ENCODE assay signal across 1 cellular context in the genomic region with DNA sequence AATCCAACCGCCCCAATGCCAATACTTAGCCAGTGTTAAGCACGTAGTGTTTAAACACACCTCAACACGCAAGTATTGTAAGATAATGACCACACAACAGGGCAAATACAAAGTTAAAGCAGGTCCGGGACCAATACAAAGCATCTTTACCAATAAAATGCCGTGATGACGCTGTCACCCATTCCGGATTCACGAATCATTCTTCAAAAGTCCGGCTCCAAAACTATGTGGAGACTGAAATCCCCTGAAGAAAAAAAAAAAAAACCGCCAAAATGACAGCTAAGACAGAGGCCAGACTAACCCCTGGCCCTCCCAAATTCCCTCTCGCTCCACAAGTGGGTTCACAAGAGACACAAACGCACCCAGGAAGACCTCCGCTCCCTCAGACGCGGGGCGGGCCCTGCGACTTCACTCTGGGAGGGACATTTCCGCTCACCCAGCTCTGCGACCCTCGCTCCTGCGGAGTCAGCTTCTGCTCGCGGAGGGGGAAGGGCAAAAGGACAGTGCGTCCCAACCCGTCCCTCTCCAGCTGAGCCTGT.
A peak's percentile ranks its signal among the peaks of the same experiment; 100 is the strongest.
TF ChIP-seq lines count a peak whose summit lies in the region.

No MANE protein-coding gene starts in this region.

TF ChIP-seq in GM12878, 131 proteins besides CTCF, POLR2A, EP300 and RAD21:
- peak; percentile 38; the same call in 1 of the 3 replicates for TF ChIP-seq POU2F2 (IDR thresholded peaks at IDR 0.05; ENCODE audit: borderline replicate concordance, low read depth, low read length)
- peak; percentile 23 for TF ChIP-seq SMAD1 (IDR thresholded peaks at IDR 0.05; ENCODE audit: low read depth, partially characterized antibody)
- TF ChIP-seq SMC3 (IDR thresholded peaks at IDR 0.05; ENCODE audit: borderline replicate concordance, low read length) = 0 out of 2 replicates have a peak, but pooled peaks have one; percentile 4
- TF ChIP-seq ZSCAN29 (IDR thresholded peaks at IDR 0.05) = 0 out of 2 replicates have a peak, but pooled peaks have one; percentile 23
- no peak for TF ChIP-seq HCFC1 (IDR thresholded peaks at IDR 0.05; ENCODE audit: low read length)
- TF ChIP-seq NRF1 (conservative IDR thresholded peaks at IDR 0.05; ENCODE audit: low read depth, low read length) = no peak
- TF ChIP-seq KAT2A (conservative IDR thresholded peaks at IDR 0.05; ENCODE audit: control insufficient read depth, low read depth, low read length) = no peak
- TF ChIP-seq, protein P1, sequence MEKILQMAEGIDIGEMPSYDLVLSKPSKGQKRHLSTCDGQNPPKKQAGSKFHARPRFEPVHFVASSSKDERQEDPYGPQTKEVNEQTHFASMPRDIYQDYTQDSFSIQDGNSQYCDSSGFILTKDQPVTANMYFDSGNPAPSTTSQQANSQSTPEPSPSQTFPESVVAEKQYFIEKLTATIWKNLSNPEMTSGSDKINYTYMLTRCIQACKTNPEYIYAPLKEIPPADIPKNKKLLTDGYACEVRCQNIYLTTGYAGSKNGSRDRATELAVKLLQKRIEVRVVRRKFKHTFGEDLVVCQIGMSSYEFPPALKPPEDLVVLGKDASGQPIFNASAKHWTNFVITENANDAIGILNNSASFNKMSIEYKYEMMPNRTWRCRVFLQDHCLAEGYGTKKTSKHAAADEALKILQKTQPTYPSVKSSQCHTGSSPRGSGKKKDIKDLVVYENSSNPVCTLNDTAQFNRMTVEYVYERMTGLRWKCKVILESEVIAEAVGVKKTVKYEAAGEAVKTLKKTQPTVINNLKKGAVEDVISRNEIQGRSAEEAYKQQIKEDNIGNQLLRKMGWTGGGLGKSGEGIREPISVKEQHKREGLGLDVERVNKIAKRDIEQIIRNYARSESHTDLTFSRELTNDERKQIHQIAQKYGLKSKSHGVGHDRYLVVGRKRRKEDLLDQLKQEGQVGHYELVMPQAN (conservative IDR thresholded peaks at IDR 0.05) = peak; percentile 95
